9 cellular contexts compared by ENCODE assay signal in genomic region chr12:54352891-54353874, GRCh38. TPM values are rescaled to one million over a fixed set of nuclear protein-coding genes. Genes with fewer than 3 reads are reported as not detected.
DNase-seq lines count a peak whose midpoint lies in the region; ATAC-seq and TF ChIP-seq lines count a peak whose summit lies in the region.
"Had no signal": no experiment of that assay in that cellular context is flagged by ENCODE, and none has a peak within 500 bp of the region (broad histone marks: within the 10 kb centered on the region; RNA-seq: fewer than 3 reads in every experiment).

No MANE protein-coding gene starts in this region.

- peak overlapping the region in 1 of 2 donors; percentile 44 for H3K27ac Mint-ChIP-seq in stimulated activated naive CD8-positive, alpha-beta T cell treated with anti-CD3 and anti-CD28 coated beads, Interleukin-15, amount 100 ng/mL, for 72 hours

- peaks cover 24% of the 10 kb centered on the region for H3K4me1 Mint-ChIP-seq in stimulated activated naive CD8-positive, alpha-beta T cell treated with anti-CD3 and anti-CD28 coated beads, Interleukin-15, amount 100 ng/mL, for 72 hours

- H3K27me3 Mint-ChIP-seq in stimulated activated naive CD8-positive, alpha-beta T cell treated with anti-CD3 and anti-CD28 coated beads, Interleukin-15, amount 100 ng/mL, for 72 hours, result no peaks in the 10 kb centered on the region
- H3K27me3 Mint-ChIP-seq: activated naive CD8-positive, alpha-beta T cell treated with anti-CD3 and anti-CD28 coated beads, Interleukin-2, amount 10 ng/mL, durations not matched to agents 7 days and 5 days had no signal

- TF ChIP-seq CTCF in WERI-Rb-1 (IDR thresholded peaks at IDR 0.05; ENCODE audit: low read depth, low read length) (no peak), spleen (IDR thresholded peaks at IDR 0.05 in 8 of 11, conservative IDR thresholded peaks at IDR 0.05 in 3 of 11) (no peak)

- peak; percentile 81 for DNase-seq in WERI-Rb-1
- DNase-seq in hypothalamus (lab: John Stamatoyannopoulos, UW), result peak in 32 of 51 donors; percentile 15 to 80 (median 48)
- no peak for DNase-seq in activated gamma-delta T cell (lab: John Stamatoyannopoulos, UW)
- no peak for DNase-seq in stimulated activated naive CD8-positive, alpha-beta T cell treated with anti-CD3 and anti-CD28 coated beads, Interleukin-15, amount 100 ng/mL, for 72 hours
- DNase-seq in spleen, result no peak
- DNase-seq: activated naive CD8-positive, alpha-beta T cell treated with anti-CD3 and anti-CD28 coated beads, Interleukin-2, amount 10 ng/mL, durations not matched to agents 7 days and 5 days had no signal

- H3K36me3 ChIP-seq in HUES64 (ENCODE audit: insufficient read depth, low read length) (peaks cover 16% of the 10 kb centered on the region), WERI-Rb-1 (peaks cover 16% of the 10 kb centered on the region), skeletal muscle tissue (ENCODE audit: control insufficient read depth in 3 of 3, insufficient read depth in 3 of 3, low read length in 3 of 3) (peaks cover 20 to 25% (median 23%) of the 10 kb centered on the region in 3 donors), spleen (peaks cover 4 to 70% (median 34%) of the 10 kb centered on the region in 6 donors)

- no peaks in the 10 kb centered on the region for H3K9me3 ChIP-seq in HUES64 (ENCODE audit: insufficient read depth, low read depth, low read length)
- H3K9me3 ChIP-seq in WERI-Rb-1 (ENCODE audit: severe bottlenecking), result no peaks in the 10 kb centered on the region
- H3K9me3 ChIP-seq in skeletal muscle tissue (ENCODE audit: control insufficient read depth in 3 of 3, low read length in 3 of 3), result no peaks in the 10 kb centered on the region
- no peaks in the 10 kb centered on the region for H3K9me3 ChIP-seq in spleen

- peaks cover 8% of the 10 kb centered on the region; the same call in 1 of the 2 replicates for H3K27me3 ChIP-seq in HUES64 (ENCODE audit: insufficient read depth, low read length)
- H3K27me3 ChIP-seq in WERI-Rb-1 (ENCODE audit: insufficient read depth, low read depth, severe bottlenecking), result no peaks in the 10 kb centered on the region
- H3K27me3 ChIP-seq in skeletal muscle tissue (ENCODE audit: control insufficient read depth in 3 of 3, insufficient read depth in 3 of 3, low read length in 3 of 3), result no peaks in the 10 kb centered on the region
- no peaks in the 10 kb centered on the region for H3K27me3 ChIP-seq in spleen (replicated peaks in 1 of 7)

- intact Hi-C loops in spleen (cut with DNase I; ENCODE audit: low total_unique reads), result no loop called here

- WGBS in HUES64, result 52% methylated on average over 1 of the region's 1 CpG
- 66 to 93% (median 83%) methylated on average over 1 of the region's 1 CpG for WGBS in spleen, 5 donors

- no peak for ATAC-seq in stimulated activated naive CD8-positive, alpha-beta T cell treated with anti-CD3 and anti-CD28 coated beads, Interleukin-15, amount 100 ng/mL, for 72 hours
- ATAC-seq in activated CD4-positive, CD25-positive, alpha-beta regulatory T cell treated with anti-CD3 and anti-CD28 coated beads, Interleukin-2, amount 50 U/mL, for 24 hours, result no peak

- no peaks in the 10 kb centered on the region for H3K9me3 Mint-ChIP-seq in stimulated activated naive CD8-positive, alpha-beta T cell treated with anti-CD3 and anti-CD28 coated beads, Interleukin-15, amount 100 ng/mL, for 72 hours
- H3K9me3 Mint-ChIP-seq: activated naive CD8-positive, alpha-beta T cell treated with anti-CD3 and anti-CD28 coated beads, Interleukin-2, amount 10 ng/mL, durations not matched to agents 7 days and 5 days had no signal

- TF ChIP-seq POLR2A in spleen (IDR thresholded peaks at IDR 0.05), result no peak

- H3K4me1 ChIP-seq in HUES64 (ENCODE audit: insufficient read depth, low read length) (peaks cover 75% of the 10 kb centered on the region), skeletal muscle tissue (ENCODE audit: control insufficient read depth in 3 of 3, insufficient read depth in 3 of 3, low read length in 3 of 3) (peaks cover 15 to 23% (median 17%) of the 10 kb centered on the region in 3 donors), spleen (peaks cover 2 to 32% (median 15%) of the 10 kb centered on the region in 6 donors)

- peak overlapping the region; percentile 56 for H3K4me3 ChIP-seq in HUES64 (ENCODE audit: low read length)
- H3K4me3 ChIP-seq in WERI-Rb-1 (ENCODE audit: low read depth, low read length), result peak overlapping the region; percentile 40
- H3K4me3 ChIP-seq in skeletal muscle tissue (ENCODE audit: low read length in 3 of 3), result peak overlapping the region in 1 of 3 donors; percentile 41
- no peak overlapping the region for H3K4me3 ChIP-seq in spleen

- peak overlapping the region; percentile 78; the same call in 1 of the 2 replicates for H3K9ac ChIP-seq in HUES64 (ENCODE audit: low read depth, low read length)
- no peak overlapping the region for H3K9ac ChIP-seq in skeletal muscle tissue (ENCODE audit: low read depth in 1 of 3, low read length in 3 of 3)

- H3K27ac ChIP-seq in HUES64 (ENCODE audit: low read depth, low read length) (peak overlapping the region; percentile 59; the same call in 1 of the 2 replicates), WERI-Rb-1 (peak overlapping the region; percentile 89), skeletal muscle tissue (ENCODE audit: low read depth, low read length) (peak overlapping the region; percentile 65), spleen (no peak overlapping the region)

- H3K4me3 Mint-ChIP-seq in stimulated activated naive CD8-positive, alpha-beta T cell treated with anti-CD3 and anti-CD28 coated beads, Interleukin-15, amount 100 ng/mL, for 72 hours, result peak overlapping the region in 1 of 2 donors; percentile 78

RNA-seq across cellular contexts. Expression of gene GPR84, which starts 11.1 kb away (rescaled TPM):
- polyA plus RNA-seq in HUES64 (2013, experiment 1 of 2), result not detected
- not detected for polyA plus RNA-seq in HUES64 (2013, experiment 2 of 2)
- total RNA-seq in skeletal muscle tissue (not detected), spleen (10 to 100 TPM in 1 of 7 donors, 1 to 10 TPM in 5, under 1 TPM in 1; 0.97 to 12.5 (median 2.9) TPM)
- under 1 TPM; 0.35 to 0.47 (median 0.39) TPM for polyA plus RNA-seq in spleen

RNA-seq across cellular contexts. Expression of gene COPZ1, which starts 28.3 kb away (rescaled TPM):
- 74.1 TPM for polyA plus RNA-seq in HUES64 (2013, experiment 1 of 2)
- 82.3 TPM for polyA plus RNA-seq in HUES64 (2013, experiment 2 of 2)
- total RNA-seq in skeletal muscle tissue (62.6 TPM), spleen (10 to 100 TPM; 59.3 to 99.1 (median 92.8) TPM)
- 10 to 100 TPM; 55.4 to 80.2 (median 76.4) TPM for polyA plus RNA-seq in spleen

RNA-seq across cellular contexts. Expression of gene ZNF385A, which starts 31.4 kb away (rescaled TPM):
- 15.0 TPM for polyA plus RNA-seq in HUES64 (2013, experiment 1 of 2)
- 23.6 TPM for polyA plus RNA-seq in HUES64 (2013, experiment 2 of 2)
- 3.7 TPM for total RNA-seq in skeletal muscle tissue
- 10 to 100 TPM; 19.9 to 40.3 (median 27.2) TPM for total RNA-seq in spleen
- 10 to 100 TPM in 2 of 3 donors, 1 to 10 TPM in 1; 7.4 to 12.5 (median 12.4) TPM for polyA plus RNA-seq in spleen

RNA-seq across cellular contexts. Expression of gene NFE2, which starts 52.4 kb away (rescaled TPM):
- 1.3 TPM for polyA plus RNA-seq in HUES64 (2013, experiment 1 of 2)
- polyA plus RNA-seq in HUES64 (2013, experiment 2 of 2), result 2.3 TPM
- 5.2 TPM for total RNA-seq in skeletal muscle tissue
- 10 to 100 TPM; 14.1 to 93.7 (median 45.0) TPM for total RNA-seq in spleen
- polyA plus RNA-seq in spleen, result 10 to 100 TPM in 2 of 3 donors, 1 to 10 TPM in 1; 2.4 to 17.5 (median 14.7) TPM
- total RNA-seq: activated naive CD8-positive, alpha-beta T cell treated with anti-CD3 and anti-CD28 coated beads, Interleukin-2, amount 10 ng/mL, durations not matched to agents 7 days and 5 days had no signal

Comparison
In these comparisons a context has a peak if more than half of its experiments do, and no peak if none do; other contexts are left out.
1. H3K27ac ChIP-seq: peak in HUES64 (single experiment), WERI-Rb-1 (single experiment) and skeletal muscle tissue (single experiment); none in spleen (0 of 8).
2. H3K4me3 ChIP-seq: peak in HUES64 (single experiment) and WERI-Rb-1 (single experiment); none in spleen (0 of 8).
3. DNase-seq: peak in WERI-Rb-1 (single experiment) and hypothalamus (32 of 51); none in activated gamma-delta T cell (single experiment), stimulated activated naive CD8-positive, alpha-beta T cell treated with anti-CD3 and anti-CD28 coated beads, Interleukin-15, amount 100 ng/mL, for 72 hours (0 of 2) and spleen (single experiment).